8 cellular contexts compared by ENCODE assay signal in genomic region chr22:38872831-38873248, GRCh38. TPM values are rescaled to one million over a fixed set of nuclear protein-coding genes. Genes with fewer than 3 reads are reported as not detected.
A peak's percentile ranks its signal among the peaks of the same experiment; 100 is the strongest.
DNase-seq lines count a peak whose midpoint lies in the region; ATAC-seq, FAIRE-seq and TF ChIP-seq lines count a peak whose summit lies in the region.

No MANE protein-coding gene starts in this region.

- H2AFZ ChIP-seq in keratinocyte (ENCODE audit: control insufficient read depth, low read length): peak overlapping the region; percentile 78
- peak overlapping the region; percentile 98 for H2AFZ ChIP-seq in smooth muscle cell (ENCODE audit: low read depth)

- no peak for ATAC-seq in central memory CD8-positive, alpha-beta T cell (replicated peaks; ENCODE audit: extremely low read depth, poor library complexity, severe bottlenecking)

- no peaks in the 10 kb centered on the region for H3K9me3 Mint-ChIP-seq in central memory CD8-positive, alpha-beta T cell

- peak overlapping the region; percentile 92 for H3K4me3 Mint-ChIP-seq in central memory CD8-positive, alpha-beta T cell

- dilution Hi-C loops in keratinocyte (cut with MboI; ENCODE audit: extremely low pct_ligation_motif_present, low sequenced_read_pairs): no loop called here

- peaks cover 19% of the 10 kb centered on the region for H3K36me3 Mint-ChIP-seq in central memory CD8-positive, alpha-beta T cell (ENCODE audit: insufficient read depth)

- H4K20me1 ChIP-seq in keratinocyte (ENCODE audit: control insufficient read depth, extremely low read depth, insufficient read depth, low read length) (no peaks in the 10 kb centered on the region), smooth muscle cell (ENCODE audit: low read depth) (peaks cover 23% of the 10 kb centered on the region)

- H3K4me1 ChIP-seq in keratinocyte (ENCODE audit: control insufficient read depth, extremely low read depth, insufficient read depth, low read length) (peaks cover 27% of the 10 kb centered on the region), smooth muscle cell (ENCODE audit: low read depth) (peaks cover 15% of the 10 kb centered on the region)

- peaks cover 4% of the 10 kb centered on the region for H3F3A ChIP-seq in smooth muscle cell (ENCODE audit: low read depth)

- TF ChIP-seq CTCF in keratinocyte (optimal IDR thresholded peaks at IDR 0.05 in 1 of 3, IDR thresholded peaks at IDR 0.05 in 1 of 3, conservative IDR thresholded peaks at IDR 0.05 in 1 of 3; ENCODE audit: extremely low read depth in 1 of 3, insufficient read depth in 2 of 3, low read length in 3 of 3): no peak
- TF ChIP-seq CTCF in smooth muscle cell (IDR thresholded peaks at IDR 0.05; ENCODE audit: borderline replicate concordance, insufficient read depth, poor library complexity, severe bottlenecking): no peak
- TF ChIP-seq CTCF in D721Med (IDR thresholded peaks at IDR 0.05; ENCODE audit: insufficient read depth, missing control alignments): no peak

- no peaks in the 10 kb centered on the region for H3K27me3 Mint-ChIP-seq in central memory CD8-positive, alpha-beta T cell

- no peaks in the 10 kb centered on the region for H3K9me1 ChIP-seq in keratinocyte (ENCODE audit: control insufficient read depth, extremely low read depth, insufficient read depth, low read length)

- H3K4me2 ChIP-seq in keratinocyte (ENCODE audit: control insufficient read depth, extremely low read depth, insufficient read depth, low read depth, low read length) (peak overlapping the region; percentile 97), smooth muscle cell (peak overlapping the region; percentile 99)

- DNase-seq in NCI-H748 (lab: John Stamatoyannopoulos, UW; ENCODE audit: unreplicated experiment): peak; percentile 76
- DNase-seq in NCI-H748 treated with DMSO at 0.1 percent for 48 hours (lab: John Stamatoyannopoulos, UW): no peak
- DNase-seq in NCI-H510A (lab: John Stamatoyannopoulos, UW): peak; percentile 40
- peak in 1 of 2 donors; percentile 14 for DNase-seq in central memory CD8-positive, alpha-beta T cell (ENCODE audit: low spot score in 2 of 2)
- no peak for DNase-seq in keratinocyte (ENCODE audit: low read depth, low spot score)
- DNase-seq in smooth muscle cell (lab: John Stamatoyannopoulos, UW; ENCODE audit: unreplicated experiment): no peak
- no peak for DNase-seq in SIG-M5 (lab: John Stamatoyannopoulos, UW)
- no peak for DNase-seq in D721Med (ENCODE audit: insufficient read length, low spot score)

- H3K36me3 ChIP-seq in keratinocyte (ENCODE audit: control insufficient read depth in 2 of 2, extremely low read depth in 1 of 2, insufficient read depth in 2 of 2, low read length in 2 of 2) (peaks cover 0 to 2% of the 10 kb centered on the region in 2 experiments), smooth muscle cell (ENCODE audit: low read depth) (no peaks in the 10 kb centered on the region)

- H3K27me3 ChIP-seq in keratinocyte (ENCODE audit: control insufficient read depth, extremely low read depth, insufficient read depth, low read length): peaks cover 20% of the 10 kb centered on the region
- no peaks in the 10 kb centered on the region for H3K27me3 ChIP-seq in smooth muscle cell (ENCODE audit: low read depth)

- H3K9me3 ChIP-seq in keratinocyte (ENCODE audit: control insufficient read depth, low read depth, low read length) (no peaks in the 10 kb centered on the region), smooth muscle cell (replicated peaks; ENCODE audit: low read depth) (no peaks in the 10 kb centered on the region)

- FAIRE-seq in keratinocyte (lab: Jason Lieb, UNC) (no peak), D721Med (lab: Jason Lieb, UNC) (no peak)

- H3K79me2 ChIP-seq in keratinocyte (ENCODE audit: control insufficient read depth, insufficient read depth, low read length) (no peaks in the 10 kb centered on the region), smooth muscle cell (ENCODE audit: low read depth) (peaks cover 4% of the 10 kb centered on the region)

- WGBS in smooth muscle cell (ENCODE audit: low lambda C conversion rate): 2% methylated on average over 34 of the region's 37 CpGs

- peaks cover 40% of the 10 kb centered on the region for H3K4me1 Mint-ChIP-seq in central memory CD8-positive, alpha-beta T cell

- H3K4me3 ChIP-seq in keratinocyte (ENCODE audit: control insufficient read depth in 2 of 3, extremely low read depth in 1 of 3, insufficient read depth in 2 of 3, low read depth in 1 of 3, low read length in 3 of 3) (peak overlapping the region; percentile 58 to 74 (median 69)), smooth muscle cell (peak overlapping the region; percentile 94)

- peak overlapping the region; percentile 79 for H3K27ac Mint-ChIP-seq in central memory CD8-positive, alpha-beta T cell (ENCODE audit: low read depth)

- H3K9ac ChIP-seq in keratinocyte (ENCODE audit: control insufficient read depth, extremely low read depth, insufficient read depth, low read length) (peak overlapping the region; percentile 72), smooth muscle cell (ENCODE audit: low read depth) (peak overlapping the region; percentile 85)

- H3K27ac ChIP-seq in keratinocyte (ENCODE audit: control insufficient read depth, insufficient read depth, low read length) (no peak overlapping the region), smooth muscle cell (ENCODE audit: low read depth) (peak overlapping the region; percentile 45)

RNA-seq across cellular contexts. Expression of gene CBX6, which starts 0.8 kb away (rescaled TPM):
- polyA plus RNA-seq in keratinocyte (4.1 to 9.5 TPM (median 4.4 TPM) in 3 replicates), smooth muscle cell (23.9 and 27.4 TPM in 2 replicates)
- polyA plus RNA-seq in keratinocyte (2011; ENCODE audit: low read depth): 1.2 TPM
- 3.5 and 7.1 TPM in 2 replicates for polyA plus RNA-seq in keratinocyte (2011; cell fraction: cytosol; rRNA removed)
- 11.4 and 16.0 TPM in 2 replicates for polyA plus RNA-seq in keratinocyte (2011; cell fraction: nucleus; rRNA removed)
- polyA plus RNA-seq in keratinocyte (2012; ENCODE audit: low replicate concordance): 5.7 and 17.2 TPM in 2 replicates
- 12.7 to 38.8 TPM (median 15.1 TPM) in 3 replicates for polyA minus RNA-seq in keratinocyte
- polyA minus RNA-seq in keratinocyte (2011; cell fraction: cytosol; rRNA and poly(A)+ RNA removed): 45.8 TPM
- 25.0 and 27.4 TPM in 2 replicates for polyA minus RNA-seq in keratinocyte (2011; cell fraction: nucleus; rRNA and poly(A)+ RNA removed)
- 11.6 and 13.5 TPM in 2 replicates for total RNA-seq in smooth muscle cell

RNA-seq across cellular contexts. Expression of gene NPTXR, which starts 29.0 kb away (rescaled TPM):
- polyA plus RNA-seq in keratinocyte (0.03 to 0.14 TPM (median 0.09 TPM) in 3 replicates), smooth muscle cell (3.2 and 3.9 TPM in 2 replicates)
- polyA plus RNA-seq in keratinocyte (2011; ENCODE audit: low read depth): not detected
- 0.05 and 0.14 TPM in 2 replicates for polyA plus RNA-seq in keratinocyte (2011; cell fraction: cytosol; rRNA removed)
- polyA plus RNA-seq in keratinocyte (2011; cell fraction: nucleus; rRNA removed): 0.42 and 0.67 TPM in 2 replicates
- polyA plus RNA-seq in keratinocyte (2012; ENCODE audit: low replicate concordance): 0.08 and 0.09 TPM in 2 replicates
- 0.07 to 0.13 TPM in 2 of 3 replicates, not detected in the other for polyA minus RNA-seq in keratinocyte
- 0.58 TPM for polyA minus RNA-seq in keratinocyte (2011; cell fraction: cytosol; rRNA and poly(A)+ RNA removed)
- polyA minus RNA-seq in keratinocyte (2011; cell fraction: nucleus; rRNA and poly(A)+ RNA removed): 0.21 and 0.85 TPM in 2 replicates
- total RNA-seq in smooth muscle cell: 1.3 and 2.0 TPM in 2 replicates

Comparison
In these comparisons a context has a peak if more than half of its experiments do, and no peak if none do; other contexts are left out.
1. DNase-seq: peak in NCI-H748 (single experiment) and NCI-H510A (single experiment); none in NCI-H748 treated with DMSO at 0.1 percent for 48 hours (single experiment), keratinocyte (single experiment), smooth muscle cell (single experiment), SIG-M5 (single experiment) and D721Med (single experiment).